8 cellular contexts compared by ENCODE assay signal in genomic region chr6:107670792-107671199, GRCh38.
A peak's percentile ranks its signal among the peaks of the same experiment; 100 is the strongest.
DNase-seq lines count a peak whose midpoint lies in the region; ATAC-seq and TF ChIP-seq lines count a peak whose summit lies in the region.

No MANE protein-coding gene starts in this region.

- no peaks in the 10 kb centered on the region for H3K9me2 ChIP-seq in Karpas-422 (replicated peaks; ENCODE audit: insufficient read depth, low read length)

- H4K20me1 ChIP-seq in mammary epithelial cell (ENCODE audit: insufficient read depth, low read length) (no peaks in the 10 kb centered on the region), Karpas-422 (ENCODE audit: insufficient read depth, low read depth, low read length) (no peaks in the 10 kb centered on the region)

- H3K4me3 ChIP-seq in mammary epithelial cell (replicated peaks in 1 of 3; ENCODE audit: insufficient read depth in 1 of 3, low read depth in 2 of 3, low read length in 3 of 3), result no peak overlapping the region
- H3K4me3 ChIP-seq in Karpas-422 (ENCODE audit: low read length), result no peak overlapping the region

- no peak overlapping the region for H3K4me2 ChIP-seq in mammary epithelial cell (ENCODE audit: insufficient read depth, low read depth, low read length)
- H3K4me2 ChIP-seq in Karpas-422 (ENCODE audit: low read depth, low read length, poor library complexity, severe bottlenecking), result no peak overlapping the region

- H2AFZ ChIP-seq in mammary epithelial cell (ENCODE audit: low read depth, low read length) (peak overlapping the region; percentile 53), Karpas-422 (ENCODE audit: low read length) (no peak overlapping the region)

- CTCF ChIA-PET in mammary epithelial cell (lab: Charles Lee; ENCODE audit: low non-redundant PET), result no interaction called here
- CTCF ChIA-PET in MCF 10A (lab: Yijun Ruan, JAX), result interaction anchor here (1.4 to 4.4 kb wide), 2 partner anchors 177 to 193 kb away, joined by 3 to 19 read pairs; no protein-coding TSS in a partner anchor
- CTCF ChIA-PET in activated naive CD4-positive, alpha-beta T cell treated with anti-CD3 and anti-CD28 coated beads, Interleukin-2, amount 10 ng/mL, durations not matched to agents 7 days and 5 days (lab: Charles Lee), result interaction anchor here (1.1 to 3.0 kb wide), 4 partner anchors 13 to 196 kb away, joined by 4 to 10 read pairs (median 9); no protein-coding TSS in a partner anchor

- no peak for ATAC-seq in left colon
- no peak for ATAC-seq in HG02588 (IDR thresholded peaks at IDR 0.05; ENCODE audit: unreplicated experiment)

- no peaks in the 10 kb centered on the region for H3K9me3 ChIP-seq in mammary epithelial cell (replicated peaks; ENCODE audit: insufficient read depth, low read length)
- H3K9me3 ChIP-seq in Karpas-422 (ENCODE audit: low read length), result no peaks in the 10 kb centered on the region

- intact Hi-C loops in mammary epithelial cell (cut with micrococcal nuclease) (no loop called here), MCF 10A (cut with micrococcal nuclease) (no loop called here), left colon (cut with DNase I, micrococcal nuclease) (loop anchor here in 1 of 2 donors (10.0 kb wide), 1 partner anchor 174 kb away; no protein-coding TSS in a partner anchor)

- no peak overlapping the region for H3K27ac Mint-ChIP-seq in MCF 10A (ENCODE audit: low read depth, unreplicated experiment)
- no peak overlapping the region for H3K27ac Mint-ChIP-seq in activated naive CD4-positive, alpha-beta T cell treated with anti-CD3 and anti-CD28 coated beads, Interleukin-2, amount 10 ng/mL, durations not matched to agents 7 days and 5 days

- H3K79me2 ChIP-seq in mammary epithelial cell (ENCODE audit: insufficient read depth, low read length) (no peaks in the 10 kb centered on the region), Karpas-422 (ENCODE audit: low read length) (no peaks in the 10 kb centered on the region)

- H3K27me3 Mint-ChIP-seq in MCF 10A (ENCODE audit: insufficient read depth, unreplicated experiment), result peaks cover 11% of the 10 kb centered on the region
- peaks cover 16% of the 10 kb centered on the region for H3K27me3 Mint-ChIP-seq in activated naive CD4-positive, alpha-beta T cell treated with anti-CD3 and anti-CD28 coated beads, Interleukin-2, amount 10 ng/mL, durations not matched to agents 7 days and 5 days

- DNase-seq in mammary epithelial cell (peak; percentile 20), MCF 10A (ENCODE audit: unreplicated experiment) (no peak), Karpas-422 (peak; percentile 53), left colon (peak; percentile 44 to 58), HPDE6-E6E7 (ENCODE audit: extremely low spot score) (no peak)
- DNase-seq in activated naive CD4-positive, alpha-beta T cell treated with anti-CD3 and anti-CD28 coated beads, Interleukin-2, amount 10 ng/mL, durations not matched to agents 7 days and 5 days, result peak; percentile 52
- DNase-seq in activated CD4-positive, CD25-positive, alpha-beta regulatory T cell (lab: John Stamatoyannopoulos, UW), result no peak

- POLR2A ChIA-PET in MCF 10A (lab: Yijun Ruan, JAX), result interaction anchor here (1.2 kb wide), 1 partner anchor 211 kb away, joined by 3 read pairs; the partner anchor contains the start of gene PDSS2

- H3K27me3 ChIP-seq in mammary epithelial cell (ENCODE audit: insufficient read depth, low read length), result no peaks in the 10 kb centered on the region
- no peaks in the 10 kb centered on the region for H3K27me3 ChIP-seq in Karpas-422 (ENCODE audit: low read length)

- H3K36me3 ChIP-seq in mammary epithelial cell (ENCODE audit: insufficient read depth, low read length) (no peaks in the 10 kb centered on the region), Karpas-422 (ENCODE audit: insufficient read depth, low read length) (no peaks in the 10 kb centered on the region)

- H3K4me1 ChIP-seq in mammary epithelial cell (ENCODE audit: insufficient read depth, low read length) (no peaks in the 10 kb centered on the region), Karpas-422 (ENCODE audit: low read length) (peaks cover 37% of the 10 kb centered on the region)

- H3K4me3 Mint-ChIP-seq in MCF 10A (ENCODE audit: unreplicated experiment), result no peak overlapping the region
- H3K4me3 Mint-ChIP-seq in activated naive CD4-positive, alpha-beta T cell treated with anti-CD3 and anti-CD28 coated beads, Interleukin-2, amount 10 ng/mL, durations not matched to agents 7 days and 5 days, result no peak overlapping the region

- dilution Hi-C loops in mammary epithelial cell (cut with HindIII; ENCODE audit: low sequenced_read_pairs), result no loop called here

- in situ Hi-C loops in mammary epithelial cell (cut with MboI; ENCODE audit: low sequenced_read_pairs in 2 of 2), result loop anchor here in 1 of 2 donors (10.0 kb wide), 1 partner anchor 174 kb away; no protein-coding TSS in a partner anchor

- H3K36me3 Mint-ChIP-seq in MCF 10A (ENCODE audit: insufficient read depth, unreplicated experiment), result no peaks in the 10 kb centered on the region
- no peaks in the 10 kb centered on the region for H3K36me3 Mint-ChIP-seq in activated naive CD4-positive, alpha-beta T cell treated with anti-CD3 and anti-CD28 coated beads, Interleukin-2, amount 10 ng/mL, durations not matched to agents 7 days and 5 days

- H3K4me1 Mint-ChIP-seq in MCF 10A (ENCODE audit: insufficient read depth, unreplicated experiment), result peaks cover 5% of the 10 kb centered on the region
- peaks cover 39% of the 10 kb centered on the region for H3K4me1 Mint-ChIP-seq in activated naive CD4-positive, alpha-beta T cell treated with anti-CD3 and anti-CD28 coated beads, Interleukin-2, amount 10 ng/mL, durations not matched to agents 7 days and 5 days

- H3K27ac ChIP-seq in mammary epithelial cell (ENCODE audit: insufficient read depth, low read depth, low read length) (no peak overlapping the region), Karpas-422 (ENCODE audit: low read length) (no peak overlapping the region)

- no peak for TF ChIP-seq CTCF in mammary epithelial cell (conservative IDR thresholded peaks at IDR 0.05 in 1 of 2, IDR thresholded peaks at IDR 0.05 in 1 of 2; ENCODE audit: extremely low read depth in 1 of 2, insufficient read depth in 1 of 2, low read depth in 1 of 2, low read length in 2 of 2)
- no peak for TF ChIP-seq CTCF in MCF 10A (IDR thresholded peaks at IDR 0.05; ENCODE audit: unreplicated experiment)

- no TSS peak for BruUV-seq in mammary epithelial cell (replicated peaks; lab: Mats Ljungman, UMichigan)
- BruUV-seq in MCF 10A (replicated peaks; lab: Mats Ljungman, UMichigan), result no TSS peak

- H3K9ac ChIP-seq in mammary epithelial cell (ENCODE audit: insufficient read depth, low read length) (no peak overlapping the region), Karpas-422 (ENCODE audit: low read length) (no peak overlapping the region)

- 30% methylated on average over 6 of the region's 9 CpGs for WGBS in mammary epithelial cell (ENCODE audit: low coverage, missing lambda C conversion rate)

- no peaks in the 10 kb centered on the region for H3K9me3 Mint-ChIP-seq in MCF 10A (ENCODE audit: unreplicated experiment)
- H3K9me3 Mint-ChIP-seq in activated naive CD4-positive, alpha-beta T cell treated with anti-CD3 and anti-CD28 coated beads, Interleukin-2, amount 10 ng/mL, durations not matched to agents 7 days and 5 days, result no peaks in the 10 kb centered on the region

Comparison
In these comparisons a context has a peak if more than half of its experiments do, and no peak if none do; other contexts are left out.
1. DNase-seq: peak in mammary epithelial cell (single experiment), Karpas-422 (single experiment), activated naive CD4-positive, alpha-beta T cell treated with anti-CD3 and anti-CD28 coated beads, Interleukin-2, amount 10 ng/mL, durations not matched to agents 7 days and 5 days (single experiment) and left colon (2 of 2); none in MCF 10A (single experiment), activated CD4-positive, CD25-positive, alpha-beta regulatory T cell (0 of 4) and HPDE6-E6E7 (single experiment).